ENCODE assay signal across 8 cellular contexts in genomic region chr3:52121459-52121795, GRCh38. TPM values are rescaled to one million over a fixed set of nuclear protein-coding genes. Genes with fewer than 3 reads are reported as not detected.
DNase-seq lines count a peak whose midpoint lies in the region; ATAC-seq, FAIRE-seq and TF ChIP-seq lines count a peak whose summit lies in the region.

No MANE protein-coding gene starts in this region.

- peaks cover 7% of the 10 kb centered on the region for H3K27me3 Mint-ChIP-seq in nephron (ENCODE audit: low read depth)

- peak; percentile 58 for DNase-seq in GM10248 (ENCODE audit: extremely low spot score)
- no peak for DNase-seq in GM12878 (ENCODE audit: low read depth, low spot score)
- no peak for DNase-seq in NCI-H1092 (lab: John Stamatoyannopoulos, UW)
- no peak for DNase-seq in occipital lobe (lab: John Stamatoyannopoulos, UW)

- POLR2A ChIA-PET in GM10248 (lab: Yijun Ruan, JAX), result no interaction called here
- POLR2A ChIA-PET in GM12878 (lab: Charles Lee), result interaction anchor here (0.5 to 1.7 kb wide), 7 partner anchors 33 to 179 kb away, joined by 3 to 5 read pairs (median 3); partner anchors contain the start of genes DUSP7, POC1A and RPL29

- peak overlapping the region; percentile 84 for H2AFZ ChIP-seq in GM12878 (ENCODE audit: control insufficient read depth, low read depth, low read length)

- SMC1A ChIA-PET in GM12878 (lab: Charles Lee; ENCODE audit: uncharacterized antibody, unreplicated experiment), result interaction anchor here (0.6 to 6.1 kb wide), 16 partner anchors 13 to 178 kb away, joined by 3 to 81 read pairs (median 5); partner anchors contain the start of genes DUSP7, POC1A and RPL29

- ATAC-seq in HG03175 (IDR thresholded peaks at IDR 0.05; ENCODE audit: unreplicated experiment) (peak; percentile 45), GM12878 (peak; percentile 77), GM21515 (IDR thresholded peaks at IDR 0.05; ENCODE audit: unreplicated experiment) (no peak), GM18519 (IDR thresholded peaks at IDR 0.05; ENCODE audit: low FRiP score, unreplicated experiment) (no peak)

- TF ChIP-seq RAD21 in GM12878 (IDR thresholded peaks at IDR 0.05; ENCODE audit: insufficient read depth, low read depth, low read length), result no peak

- no peaks in the 10 kb centered on the region for H3K9me3 ChIP-seq in GM12878 (replicated peaks; ENCODE audit: control insufficient read depth, insufficient read depth, low read length)

- H3K27me3 ChIP-seq in GM12878 (replicated peaks in 1 of 2; ENCODE audit: control insufficient read depth in 2 of 2, insufficient read depth in 2 of 2, low read length in 1 of 2), result no peaks in the 10 kb centered on the region

- H3K4me3 Mint-ChIP-seq in nephron, result no peak overlapping the region

- H4K20me1 ChIP-seq in GM12878 (ENCODE audit: control insufficient read depth, insufficient read depth), result no peaks in the 10 kb centered on the region

- 0 out of 2 replicates have a peak overlapping the region, but pooled peaks have one; percentile 10 for H3K4me3 ChIP-seq in GM12878

- H3K4me1 Mint-ChIP-seq in nephron, result peaks cover 36% of the 10 kb centered on the region

- RAD21 ChIA-PET in GM12878 (lab: Charles Lee; ENCODE audit: unreplicated experiment), result interaction anchor here (0.9 to 7.2 kb wide), 12 partner anchors 19 to 178 kb away, joined by 3 to 125 read pairs (median 6); partner anchors contain the start of genes ACY1, DUSP7 and POC1A

- no peak for TF ChIP-seq CTCF in GM10248 (IDR thresholded peaks at IDR 0.05; ENCODE audit: control extremely low read depth, extremely low read depth, low read depth, missing control alignments)
- no peak for TF ChIP-seq CTCF in GM12878 (IDR thresholded peaks at IDR 0.05 in 2 of 3, conservative IDR thresholded peaks at IDR 0.05 in 1 of 3; ENCODE audit: control insufficient read depth in 2 of 3, extremely low read depth in 1 of 3, insufficient read depth in 1 of 3, low read depth in 3 of 3, low read length in 3 of 3)
- TF ChIP-seq CTCF in nephron (IDR thresholded peaks at IDR 0.05; ENCODE audit: unreplicated experiment in 3 of 3), result no peak

- no peaks in the 10 kb centered on the region for H3K79me2 ChIP-seq in GM12878 (ENCODE audit: control insufficient read depth, insufficient read depth, low read length)

- H3K36me3 Mint-ChIP-seq in nephron (ENCODE audit: low read depth), result peaks cover 6% of the 10 kb centered on the region

- peak overlapping the region; percentile 94 for H3K27ac ChIP-seq in GM12878 (ENCODE audit: control insufficient read depth, insufficient read depth)

- no peak for TF ChIP-seq EP300 in GM12878 (IDR thresholded peaks at IDR 0.05; ENCODE audit: borderline replicate concordance in 1 of 2, control insufficient read depth in 1 of 2, low read depth in 2 of 2, low read length in 2 of 2)

- TF ChIP-seq POLR2A in GM12878 (IDR thresholded peaks at IDR 0.05; ENCODE audit: low read depth, low read length), result no peak; the same call in 1 of the 2 replicates

- BruUV-seq in GM12878 (replicated peaks; lab: Mats Ljungman, UMichigan), result no TSS peak

- peak overlapping the region; percentile 6 to 79 (median 73) for H3K27ac Mint-ChIP-seq in nephron

- intact Hi-C loops in GM12878 (cut with micrococcal nuclease; ENCODE audit: unreplicated experiment), result no loop called here

- H3K9me3 Mint-ChIP-seq in nephron, result no peaks in the 10 kb centered on the region

- H3K4me1 ChIP-seq in GM12878 (ENCODE audit: control insufficient read depth, insufficient read depth, low read length), result peaks cover 32% of the 10 kb centered on the region

- H3K4me2 ChIP-seq in GM12878 (ENCODE audit: control insufficient read depth, insufficient read depth), result peak overlapping the region; percentile 81

- in situ Hi-C loops in GM12878 (cut with MboI), result no loop called here

- CTCF ChIA-PET in GM10248 (lab: Yijun Ruan, JAX) (interaction anchor here (0.7 to 10.4 kb wide), 18 partner anchors 10 to 177 kb away, joined by 3 to 123 read pairs (median 8); partner anchors contain the start of genes DUSP7 and POC1A), GM12878 (lab: Yijun Ruan, JAX) (interaction anchor here (0.7 to 8.2 kb wide), 21 partner anchors 8 to 218 kb away, joined by 3 to 200 read pairs (median 4); partner anchors contain the start of genes ACY1, DUSP7 and RPL29)

- WGBS in GM12878 (ENCODE audit: insufficient coverage, insufficient replicate concordance, low lambda C conversion rate, missing lambda C conversion rate), result 10% methylated on average over 7 of the region's 7 CpGs

- peak overlapping the region; percentile 70 for H3K9ac ChIP-seq in GM12878 (ENCODE audit: control insufficient read depth, insufficient read depth, low read length)

- no peak for FAIRE-seq in GM12878 (lab: Jason Lieb, UNC)

- H3K36me3 ChIP-seq in GM12878 (ENCODE audit: control insufficient read depth in 2 of 2, insufficient read depth in 2 of 2, low read length in 1 of 2), result peaks cover 8 to 17% of the 10 kb centered on the region in 2 experiments

TF ChIP-seq in GM12878, 131 proteins besides CTCF, POLR2A, EP300 and RAD21 (continues in another document):
- TF ChIP-seq EED (IDR thresholded peaks at IDR 0.05; ENCODE audit: low read depth) (0 out of 2 replicates have a peak, but pooled peaks have one; percentile 17), TCF7 (IDR thresholded peaks at IDR 0.05; ENCODE audit: borderline replicate concordance) (no peak), RELA (IDR thresholded peaks at IDR 0.05; ENCODE audit: borderline replicate concordance, partially characterized antibody) (no peak), TARDBP (IDR thresholded peaks at IDR 0.05; ENCODE audit: borderline replicate concordance) (no peak), E2F4 (IDR thresholded peaks at IDR 0.05; ENCODE audit: low read depth, low read length) (no peak), ZBTB11 (CRISPR knock-in tag; IDR thresholded peaks at IDR 0.05) (no peak), IKZF1 (conservative IDR thresholded peaks at IDR 0.05) (peak; percentile 18; the same call in 1 of the 2 replicates), MEF2A (IDR thresholded peaks at IDR 0.05; ENCODE audit: insufficient read depth, low read depth, low read length) (peak; percentile 56; the same call in 1 of the 2 replicates), SMARCA5 (IDR thresholded peaks at IDR 0.05) (0 out of 2 replicates have a peak, but pooled peaks have one; percentile 21)

RNA-seq across cellular contexts. Expression of gene POC1A, which starts 32.8 kb away (rescaled TPM):
- total RNA-seq in GM12878 (2013; cell fraction: nucleolus; rRNA removed), result 10.8 and 12.3 TPM in 2 replicates
- 29.8 and 30.0 TPM in 2 replicates for total RNA-seq in GM12878 (2014; rRNA removed)
- total RNA-seq in GM12878 (2014; rRNA removed; fragmentation: Illumina TruSeq; extraction: Trizol), result 14.6 and 15.6 TPM in 2 replicates
- total RNA-seq in GM12878 (2021), result 22.9 and 23.4 TPM in 2 replicates
- 7.9 TPM for polyA plus RNA-seq in GM12878 (2011; ENCODE audit: low read depth)
- 13.6 and 19.7 TPM in 2 replicates for polyA plus RNA-seq in GM12878 (2011; rRNA removed)
- polyA plus RNA-seq in GM12878 (2011; cell fraction: cytosol; rRNA removed), result 25.1 and 32.3 TPM in 2 replicates
- polyA plus RNA-seq in GM12878 (2011; cell fraction: nucleus; rRNA removed), result 34.4 and 38.8 TPM in 2 replicates
- 10.5 and 12.0 TPM in 2 replicates for polyA plus RNA-seq in GM12878 (2012)
- polyA plus RNA-seq in GM12878 (2014; fragmentation: Illumina TruSeq; extraction: Trizol), result 16.4 and 24.1 TPM in 2 replicates
- polyA plus RNA-seq in GM12878 (2014; fragmentation: Nextera tagmentation; extraction: Ambion mirVana), result 10 to 100 TPM in 1 of 2 experiments, 1 to 10 TPM in 1; 8.5 to 13.0 TPM
- polyA plus RNA-seq in GM12878 (2014; rRNA removed), result 26.5 and 27.2 TPM in 2 replicates
- polyA plus RNA-seq in GM12878 (2016; fragmentation: Nextera tagmentation; extraction: Ambion mirVana), result 10 to 100 TPM; 42.3 to 49.8 TPM
- polyA minus RNA-seq in GM12878 (2011; rRNA and poly(A)+ RNA removed), result 26.1 and 31.7 TPM in 2 replicates
- polyA minus RNA-seq in GM12878 (2011; cell fraction: cytosol; rRNA and poly(A)+ RNA removed), result 6.1 and 8.1 TPM in 2 replicates
- 14.5 and 19.8 TPM in 2 replicates for polyA minus RNA-seq in GM12878 (2011; cell fraction: nucleus; rRNA and poly(A)+ RNA removed)
- total RNA-seq in occipital lobe, result 3.1 TPM

Comparison
In these comparisons a context has a peak if more than half of its experiments do, and no peak if none do; other contexts are left out.
1. ATAC-seq: peak in HG03175 (single experiment) and GM12878 (single experiment); none in GM21515 (single experiment) and GM18519 (single experiment).